ENCODE assay signal across 8 cellular contexts in genomic region chr9:37920471-37921167, GRCh38. TPM values are rescaled to one million over a fixed set of nuclear protein-coding genes. Genes with fewer than 3 reads are reported as not detected.
DNase-seq lines count a peak whose midpoint lies in the region; ATAC-seq, FAIRE-seq and TF ChIP-seq lines count a peak whose summit lies in the region.
"Had no signal": no experiment of that assay in that cellular context is flagged by ENCODE, and none has a peak within 500 bp of the region (broad histone marks: within the 10 kb centered on the region; RNA-seq: fewer than 3 reads in every experiment).

No MANE protein-coding gene starts in this region.

- H3K4me3 ChIP-seq in OCI-LY7 (ENCODE audit: low read depth, low read length, poor library complexity, severe bottlenecking), result no peak overlapping the region
- no peak overlapping the region for H3K4me3 ChIP-seq in HepG2 (replicated peaks in 1 of 3; ENCODE audit: insufficient read depth in 1 of 3, low read depth in 2 of 3, low read length in 3 of 3)
- H3K4me3 ChIP-seq: thyroid gland had no signal

- no peak for FAIRE-seq in HepG2 (lab: Jason Lieb, UNC)

- H3K27me3 ChIP-seq in HepG2 (ENCODE audit: control insufficient read depth in 1 of 2, insufficient read depth in 2 of 2, low read length in 2 of 2), result no peaks in the 10 kb centered on the region
- H3K27me3 ChIP-seq: thyroid gland had no signal

- POLR2A ChIA-PET in OCI-LY7 (lab: Charles Lee) (interaction anchor here (0.6 to 0.7 kb wide), 2 partner anchors 22 to 108 kb away, joined by 4 to 6 read pairs; no protein-coding TSS in a partner anchor), HepG2 (lab: Yijun Ruan, JAX) (no interaction called here)

- intact Hi-C loops in OCI-LY7 (cut with micrococcal nuclease; ENCODE audit: unreplicated experiment), result no loop called here
- intact Hi-C loops in HepG2 (cut with micrococcal nuclease; ENCODE audit: unreplicated experiment), result no loop called here

- H3K4me2 ChIP-seq in OCI-LY7 (ENCODE audit: low read length), result no peak overlapping the region
- H3K4me2 ChIP-seq in HepG2 (ENCODE audit: low read depth, low read length), result no peak overlapping the region

- H3K27ac ChIP-seq in OCI-LY7 (ENCODE audit: low read depth, low read length, poor library complexity, severe bottlenecking), result no peak overlapping the region
- no peak overlapping the region for H3K27ac ChIP-seq in HepG2 (ENCODE audit: extremely low read length, insufficient read depth, low read length)
- H3K27ac ChIP-seq: thyroid gland had no signal

- CTCF ChIA-PET in OCI-LY7 (lab: Charles Lee; ENCODE audit: unreplicated experiment) (no interaction called here), HepG2 (lab: Yijun Ruan, JAX; ENCODE audit: low intra/inter-chr PET ratio, low total read pairs) (no interaction called here)

- no peaks in the 10 kb centered on the region for H3K36me3 ChIP-seq in OCI-LY7 (ENCODE audit: insufficient read depth, low read length)
- peaks cover 42 to 78% of the 10 kb centered on the region in 2 experiments for H3K36me3 ChIP-seq in HepG2 (replicated peaks in 1 of 2; ENCODE audit: control insufficient read depth in 1 of 2, insufficient read depth in 2 of 2, low read length in 2 of 2)
- H3K36me3 ChIP-seq: thyroid gland had no signal

- no peak for TF ChIP-seq RAD21 in HepG2 (CRISPR knock-in tag; IDR thresholded peaks at IDR 0.05)

- no peak for TF ChIP-seq POLR2A in HepG2 (IDR thresholded peaks at IDR 0.05; ENCODE audit: insufficient read depth in 1 of 2, low read depth in 2 of 2, low read length in 2 of 2)

- no peaks in the 10 kb centered on the region for H3K4me1 ChIP-seq in OCI-LY7 (ENCODE audit: insufficient read depth, low read length, poor library complexity, severe bottlenecking)
- H3K4me1 ChIP-seq in HepG2 (ENCODE audit: insufficient read depth, low read length), result no peaks in the 10 kb centered on the region

- no peaks in the 10 kb centered on the region for H3K9me2 ChIP-seq in OCI-LY7 (ENCODE audit: insufficient read depth, low read length)

- in situ Hi-C loops in HepG2 (cut with HindIII; ENCODE audit: extremely low pct_ligation_motif_present, low pct_unique_long_range_greater_than_20kb), result loop anchor here (25.0 kb wide), 1 partner anchor 433 kb away; the partner anchor contains the start of gene POLR1E

- TF ChIP-seq EP300 in HepG2 (IDR thresholded peaks at IDR 0.05; ENCODE audit: low read depth in 2 of 2, low read length in 2 of 2) (no peak), HepG2 (CRISPR knock-in tag; IDR thresholded peaks at IDR 0.05; ENCODE audit: borderline replicate concordance) (no peak)

- 98% methylated on average over 2 of the region's 5 CpGs for WGBS in HepG2 (ENCODE audit: low lambda C conversion rate)

- peak; percentile 50 for DNase-seq in OCI-LY7 (ENCODE audit: low spot score)
- no peak for DNase-seq in HepG2 (ENCODE audit: low spot score)
- DNase-seq in SKM-1 (lab: John Stamatoyannopoulos, UW; ENCODE audit: unreplicated experiment), result no peak
- no peak for DNase-seq in DMS79 (lab: John Stamatoyannopoulos, UW)

- no peak overlapping the region for H3K9ac ChIP-seq in HepG2 (ENCODE audit: insufficient read depth, low read depth, low read length)

- peak; percentile 66 for ATAC-seq in GM18511 (IDR thresholded peaks at IDR 0.05; ENCODE audit: unreplicated experiment)
- ATAC-seq in GM21515 (IDR thresholded peaks at IDR 0.05; ENCODE audit: unreplicated experiment), result peak; percentile 58
- peak; percentile 34 for ATAC-seq in HepG2
- no peak for ATAC-seq in HG03457 (IDR thresholded peaks at IDR 0.05; ENCODE audit: unreplicated experiment)

- H4K20me1 ChIP-seq in OCI-LY7 (ENCODE audit: insufficient read depth, low read length) (no peaks in the 10 kb centered on the region), HepG2 (ENCODE audit: insufficient read depth, low read length) (peaks cover 27% of the 10 kb centered on the region; the same call in 1 of the 2 replicates)

- H3K9me3 ChIP-seq in OCI-LY7 (ENCODE audit: low read length), result no peaks in the 10 kb centered on the region
- no peaks in the 10 kb centered on the region for H3K9me3 ChIP-seq in HepG2 (ENCODE audit: low read length)
- H3K9me3 ChIP-seq: thyroid gland had no signal

- TF ChIP-seq CTCF in OCI-LY7 (conservative IDR thresholded peaks at IDR 0.05; ENCODE audit: low read length) (no peak), HepG2 (CRISPR knock-in tag; IDR thresholded peaks at IDR 0.05) (no peak)

- BruUV-seq in OCI-LY7 (replicated peaks; lab: Mats Ljungman, UMichigan), result no TSS peak
- no TSS peak for BruUV-seq in HepG2 (replicated peaks; lab: Mats Ljungman, UMichigan)

- H3K79me2 ChIP-seq in OCI-LY7 (ENCODE audit: insufficient read depth, low read depth, low read length) (no peaks in the 10 kb centered on the region), HepG2 (ENCODE audit: insufficient read depth, low read length) (no peaks in the 10 kb centered on the region)

- peak overlapping the region; percentile 44; the same call in 1 of the 2 replicates for H2AFZ ChIP-seq in OCI-LY7 (ENCODE audit: low read length)
- H2AFZ ChIP-seq in HepG2 (ENCODE audit: low read length), result no peak overlapping the region

TF ChIP-seq in HepG2, 621 proteins besides CTCF, POLR2A, EP300 and RAD21 (continues in another document):
- TF ChIP-seq ZNF280B (CRISPR knock-in tag; IDR thresholded peaks at IDR 0.05; ENCODE audit: borderline replicate concordance) (no peak), ZNF143 (CRISPR knock-in tag; IDR thresholded peaks at IDR 0.05) (peak; percentile 86), NFYB (CRISPR knock-in tag; IDR thresholded peaks at IDR 0.05) (peak; percentile 31; the same call in 1 of the 2 replicates), AGO2 (optimal IDR thresholded peaks at IDR 0.05; ENCODE audit: low read depth, low read length) (peak; percentile 35), SUZ12 (IDR thresholded peaks at IDR 0.05; ENCODE audit: low read depth, low read length) (peak; percentile 31), POLR2G (IDR thresholded peaks at IDR 0.05; ENCODE audit: low read depth, low read length) (0 out of 2 replicates have a peak, but pooled peaks have one; percentile 10), USF2 (IDR thresholded peaks at IDR 0.05; ENCODE audit: low read depth, low read length) (peak; percentile 47), USF2 (CRISPR knock-in tag; IDR thresholded peaks at IDR 0.05; ENCODE audit: borderline replicate concordance) (peak; percentile 74; the same call in 1 of the 2 replicates), PAWR (CRISPR knock-in tag; IDR thresholded peaks at IDR 0.05; ENCODE audit: borderline replicate concordance) (no peak), ZNF138 (CRISPR knock-in tag; IDR thresholded peaks at IDR 0.05; ENCODE audit: low read depth) (no peak), NFATC3 (CRISPR knock-in tag; IDR thresholded peaks at IDR 0.05) (no peak)

RNA-seq across cellular contexts. Expression of gene SLC25A51, which starts 16.7 kb away (rescaled TPM):
- total RNA-seq in OCI-LY7 (2014; rRNA removed; shearing (Covaris generic)), result 20.1 and 31.8 TPM in 2 replicates
- total RNA-seq in OCI-LY7 (2022) (32.4 and 34.3 TPM in 2 replicates), HepG2 (2016; rRNA removed; fragmentation: Illumina TruSeq; extraction: Trizol) (37.7 and 40.7 TPM in 2 replicates)
- total RNA-seq in HepG2 (2016; cell fraction: cytosol; rRNA removed; fragmentation: Illumina TruSeq; extraction: Trizol; ENCODE audit: low read depth), result 39.8 and 41.5 TPM in 2 replicates
- total RNA-seq in HepG2 (2016; cell fraction: insoluble cytoplasmic fraction; rRNA removed; fragmentation: Illumina TruSeq; extraction: Trizol), result 35.8 and 36.3 TPM in 2 replicates
- 69.7 and 71.8 TPM in 2 replicates for total RNA-seq in HepG2 (2016; cell fraction: membrane; rRNA removed; fragmentation: Illumina TruSeq; extraction: Trizol)
- total RNA-seq in HepG2 (2016; cell fraction: nucleus; rRNA removed; fragmentation: Illumina TruSeq; extraction: Trizol), result 20.0 and 24.7 TPM in 2 replicates
- polyA plus RNA-seq in HepG2 (2011; rRNA removed), result 14.6 and 15.4 TPM in 2 replicates
- 8.9 and 11.5 TPM in 2 replicates for polyA plus RNA-seq in HepG2 (2011; cell fraction: cytosol; rRNA removed)
- polyA plus RNA-seq in HepG2 (2011; cell fraction: nucleus; rRNA removed), result 11.8 and 14.7 TPM in 2 replicates
- 6.0 and 8.4 TPM in 2 replicates for polyA plus RNA-seq in HepG2 (2012)
- 44.8 and 48.9 TPM in 2 replicates for polyA plus RNA-seq in HepG2 (2016; cell fraction: cytosol; fragmentation: Illumina TruSeq; extraction: Trizol; ENCODE audit: low read depth)
- 19.9 and 21.9 TPM in 2 replicates for polyA plus RNA-seq in HepG2 (2016; cell fraction: insoluble cytoplasmic fraction; fragmentation: Illumina TruSeq; extraction: Trizol; ENCODE audit: low read depth)
- polyA plus RNA-seq in HepG2 (2016; cell fraction: membrane; fragmentation: Illumina TruSeq; extraction: Trizol; ENCODE audit: low read depth), result 48.0 and 51.0 TPM in 2 replicates
- 17.6 and 20.1 TPM in 2 replicates for polyA plus RNA-seq in HepG2 (2016; cell fraction: nucleus; fragmentation: Illumina TruSeq; extraction: Trizol; ENCODE audit: insufficient read depth, low read depth)
- polyA minus RNA-seq in HepG2 (2011; rRNA and poly(A)+ RNA removed; ENCODE audit: low replicate concordance), result 41.7 and 51.3 TPM in 2 replicates
- 17.5 and 18.0 TPM in 2 replicates for polyA minus RNA-seq in HepG2 (2011; cell fraction: cytosol; rRNA and poly(A)+ RNA removed)
- 40.2 and 47.6 TPM in 2 replicates for polyA minus RNA-seq in HepG2 (2011; cell fraction: nucleus; rRNA and poly(A)+ RNA removed)
